Comparison of ENCODE assay signal across 11 cellular contexts in the genomic region with DNA sequence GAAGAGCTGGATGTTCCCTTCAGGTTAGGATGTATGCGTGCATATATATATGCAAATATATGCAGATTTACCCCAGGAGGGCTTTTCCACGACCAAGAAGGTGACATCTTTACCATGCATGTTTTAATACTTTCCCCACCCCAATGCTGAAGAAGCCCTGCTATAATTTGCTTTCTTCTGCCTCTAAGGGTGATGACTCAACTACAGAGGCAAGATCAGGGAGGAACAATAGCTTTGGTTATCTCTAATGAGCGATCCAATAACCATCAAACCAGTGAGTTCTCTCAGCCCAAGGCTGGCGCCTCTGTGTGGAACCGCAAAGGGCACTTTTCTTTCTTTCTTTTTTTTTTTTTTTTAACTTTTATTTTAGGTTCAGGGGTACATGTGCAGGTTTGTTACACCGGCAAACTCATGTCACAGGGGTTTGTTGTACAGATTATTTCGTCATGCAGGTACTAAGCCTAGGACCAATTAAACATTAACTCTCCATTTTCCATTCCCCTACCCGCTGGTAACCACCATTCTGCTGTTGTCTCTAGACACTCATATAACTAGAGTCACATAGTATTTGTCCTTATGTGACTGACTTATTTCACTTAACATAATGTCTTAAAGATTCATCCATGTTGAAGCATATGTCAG. TPM values are rescaled to one million over a fixed set of nuclear protein-coding genes. Genes with fewer than 3 reads are reported as not detected.
DNase-seq lines count a peak whose midpoint lies in the region; ATAC-seq and TF ChIP-seq lines count a peak whose summit lies in the region.
"Had no signal": no experiment of that assay in that cellular context is flagged by ENCODE, and none has a peak within 500 bp of the region (broad histone marks: within the 10 kb centered on the region; RNA-seq: fewer than 3 reads in every experiment).

No MANE protein-coding gene starts in this region.

- POLR2A ChIA-PET in T-cell (lab: Charles Lee) (interaction anchor here in 1 of 2 donors (1.1 to 2.2 kb wide), 2 partner anchors 24 to 276 kb away, joined by 5 to 8 read pairs; no protein-coding TSS in a partner anchor), HEK293T (lab: Yijun Ruan, JAX) (no interaction called here), RWPE1 (lab: Yijun Ruan, JAX; ENCODE audit: low non-redundant PET) (interaction anchor here (0.7 kb wide), 1 partner anchor 79 kb away, joined by 4 read pairs; no protein-coding TSS in a partner anchor)

- no peaks in the 10 kb centered on the region for H3K9me3 ChIP-seq in HUES64 (ENCODE audit: insufficient read depth, low read depth, low read length)
- H3K9me3 ChIP-seq: heart left ventricle had no signal

- intact Hi-C loops in sciatic nerve (cut with DNase I) = no loop called here

- DNase-seq in T-cell (no peak), foreskin melanocyte (peak; percentile 56), HEK293T (ENCODE audit: extremely low spot score) (no peak), RWPE1 (ENCODE audit: low spot score) (no peak), sciatic nerve (ENCODE audit: low spot score) (no peak)
- DNase-seq in stimulated activated naive B cell treated with anti-CD40 and anti-IgM and Interleukin-4, amounts not matched to agents 10 μg/mL and 1 μg/mL and 100 μg/mL, for 72 hours = no peak
- DNase-seq: amniotic stem cell, heart left ventricle, occipital lobe, T1000 had no signal

- peak in 1 of 4 experiments; percentile 22 for ATAC-seq in T-cell (replicated peaks in 1 of 4)
- peak; percentile 35 to 56 for ATAC-seq in stimulated activated naive B cell treated with anti-CD40 and anti-IgM and Interleukin-4, amounts not matched to agents 10 μg/mL and 1 μg/mL and 100 μg/mL, for 72 hours (replicated peaks)
- no peak for ATAC-seq in sciatic nerve
- ATAC-seq: heart left ventricle had no signal

- H3K27me3 ChIP-seq in HUES64 (ENCODE audit: insufficient read depth, low read length) = 0 out of 2 replicates have a peak, but pooled peaks cover 5% of the 10 kb centered on the region
- H3K27me3 ChIP-seq: heart left ventricle had no signal

- peaks cover 43 to 55% (median 44%) of the 10 kb centered on the region in 3 donors for H3K4me1 Mint-ChIP-seq in T-cell
- peaks cover 6 to 19% of the 10 kb centered on the region in 2 donors for H3K4me1 Mint-ChIP-seq in stimulated activated naive B cell treated with anti-CD40 and anti-IgM and Interleukin-4, amounts not matched to agents 10 μg/mL and 1 μg/mL and 100 μg/mL, for 72 hours

- 0 out of 2 replicates have a peak overlapping the region, but pooled peaks have one; percentile 5 for H3K4me3 ChIP-seq in HUES64 (ENCODE audit: low read length)

- no peaks in the 10 kb centered on the region for H3K9me3 Mint-ChIP-seq in T-cell
- H3K9me3 Mint-ChIP-seq in stimulated activated naive B cell treated with anti-CD40 and anti-IgM and Interleukin-4, amounts not matched to agents 10 μg/mL and 1 μg/mL and 100 μg/mL, for 72 hours = no peaks in the 10 kb centered on the region

- no peak for TF ChIP-seq CTCF in RWPE1 (conservative IDR thresholded peaks at IDR 0.05; ENCODE audit: low read depth)

- CTCF ChIA-PET in T-cell (lab: Charles Lee) (interaction anchor here (0.5 to 1.2 kb wide), 4 partner anchors 16 to 26 kb away, joined by 3 to 4 read pairs (median 3); partner anchors contain the start of gene UBE2L5 (in 1 of the 2)), HEK293T (lab: Yijun Ruan, JAX) (no interaction called here), RWPE1 (lab: Yijun Ruan, JAX) (interaction anchor here (0.6 to 1.1 kb wide), 3 partner anchors 12 to 71 kb away, joined by 4 read pairs; no protein-coding TSS in a partner anchor)

- H3K9ac ChIP-seq in HUES64 (ENCODE audit: low read depth, low read length) = no peak overlapping the region

- H3K27ac Mint-ChIP-seq in T-cell = peak overlapping the region in 1 of 2 donors; percentile 39
- no peak overlapping the region for H3K27ac Mint-ChIP-seq in stimulated activated naive B cell treated with anti-CD40 and anti-IgM and Interleukin-4, amounts not matched to agents 10 μg/mL and 1 μg/mL and 100 μg/mL, for 72 hours

- peaks cover 19% of the 10 kb centered on the region for H3K4me1 ChIP-seq in HUES64 (ENCODE audit: insufficient read depth, low read length)

- no peaks in the 10 kb centered on the region for H3K27me3 Mint-ChIP-seq in T-cell
- no peaks in the 10 kb centered on the region for H3K27me3 Mint-ChIP-seq in stimulated activated naive B cell treated with anti-CD40 and anti-IgM and Interleukin-4, amounts not matched to agents 10 μg/mL and 1 μg/mL and 100 μg/mL, for 72 hours

- no peaks in the 10 kb centered on the region for H3K36me3 ChIP-seq in HUES64 (ENCODE audit: insufficient read depth, low read length)
- H3K36me3 ChIP-seq: heart left ventricle had no signal

- no peaks in the 10 kb centered on the region for H3K36me3 Mint-ChIP-seq in T-cell
- no peaks in the 10 kb centered on the region for H3K36me3 Mint-ChIP-seq in stimulated activated naive B cell treated with anti-CD40 and anti-IgM and Interleukin-4, amounts not matched to agents 10 μg/mL and 1 μg/mL and 100 μg/mL, for 72 hours

- 74% methylated on average over 5 of the region's 8 CpGs for WGBS in HUES64

- peak overlapping the region in 2 of 3 donors; percentile 26 to 73 for H3K4me3 Mint-ChIP-seq in T-cell
- no peak overlapping the region for H3K4me3 Mint-ChIP-seq in stimulated activated naive B cell treated with anti-CD40 and anti-IgM and Interleukin-4, amounts not matched to agents 10 μg/mL and 1 μg/mL and 100 μg/mL, for 72 hours

- H3K27ac ChIP-seq in HUES64 (ENCODE audit: low read depth, low read length) (no peak overlapping the region), RWPE1 (no peak overlapping the region)

TF ChIP-seq in HEK293T, 16 proteins besides CTCF, POLR2A, EP300 and RAD21:
- TF ChIP-seq FOXA1 (IDR thresholded peaks at IDR 0.05) (no peak), ZNF384 (IDR thresholded peaks at IDR 0.05) (no peak), LEF1 (IDR thresholded peaks at IDR 0.05; ENCODE audit: borderline replicate concordance) (no peak), FOXM1 (IDR thresholded peaks at IDR 0.05; ENCODE audit: borderline replicate concordance) (no peak), FOXK2 (IDR thresholded peaks at IDR 0.05) (no peak), ARNT (IDR thresholded peaks at IDR 0.05) (no peak), NFRKB (IDR thresholded peaks at IDR 0.05) (no peak), CTBP1 (IDR thresholded peaks at IDR 0.05; ENCODE audit: borderline replicate concordance) (no peak), ELF4 (IDR thresholded peaks at IDR 0.05) (no peak), HDGF (IDR thresholded peaks at IDR 0.05; ENCODE audit: borderline replicate concordance) (no peak), TARDBP (IDR thresholded peaks at IDR 0.05) (no peak), SUZ12 (IDR thresholded peaks at IDR 0.05) (no peak)
- TF ChIP-seq, protein P1, sequence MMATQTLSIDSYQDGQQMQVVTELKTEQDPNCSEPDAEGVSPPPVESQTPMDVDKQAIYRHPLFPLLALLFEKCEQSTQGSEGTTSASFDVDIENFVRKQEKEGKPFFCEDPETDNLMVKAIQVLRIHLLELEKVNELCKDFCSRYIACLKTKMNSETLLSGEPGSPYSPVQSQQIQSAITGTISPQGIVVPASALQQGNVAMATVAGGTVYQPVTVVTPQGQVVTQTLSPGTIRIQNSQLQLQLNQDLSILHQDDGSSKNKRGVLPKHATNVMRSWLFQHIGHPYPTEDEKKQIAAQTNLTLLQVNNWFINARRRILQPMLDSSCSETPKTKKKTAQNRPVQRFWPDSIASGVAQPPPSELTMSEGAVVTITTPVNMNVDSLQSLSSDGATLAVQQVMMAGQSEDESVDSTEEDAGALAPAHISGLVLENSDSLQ (IDR thresholded peaks at IDR 0.05) = no peak

RNA-seq across cellular contexts. Expression of gene UBE2L5, which starts 25.7 kb away (rescaled TPM):
- not detected for polyA plus RNA-seq in HUES64 (2013, experiment 1 of 2)
- not detected for polyA plus RNA-seq in HUES64 (2013, experiment 2 of 2)
- under 1 TPM in 1 of 5 donors, not detected in 4; 0.33 TPM for total RNA-seq in T-cell
- 0.22 TPM for total RNA-seq in sciatic nerve
- total RNA-seq: occipital lobe had no signal
- polyA plus RNA-seq: heart left ventricle had no signal

Comparison
In these comparisons a context has a peak if more than half of its experiments do, and no peak if none do; other contexts are left out.
1. H3K4me3 Mint-ChIP-seq: peak in T-cell (2 of 3); none in stimulated activated naive B cell treated with anti-CD40 and anti-IgM and Interleukin-4, amounts not matched to agents 10 μg/mL and 1 μg/mL and 100 μg/mL, for 72 hours (0 of 2).